Comparison of ENCODE assay signal across 1 cellular context in the genomic region with DNA sequence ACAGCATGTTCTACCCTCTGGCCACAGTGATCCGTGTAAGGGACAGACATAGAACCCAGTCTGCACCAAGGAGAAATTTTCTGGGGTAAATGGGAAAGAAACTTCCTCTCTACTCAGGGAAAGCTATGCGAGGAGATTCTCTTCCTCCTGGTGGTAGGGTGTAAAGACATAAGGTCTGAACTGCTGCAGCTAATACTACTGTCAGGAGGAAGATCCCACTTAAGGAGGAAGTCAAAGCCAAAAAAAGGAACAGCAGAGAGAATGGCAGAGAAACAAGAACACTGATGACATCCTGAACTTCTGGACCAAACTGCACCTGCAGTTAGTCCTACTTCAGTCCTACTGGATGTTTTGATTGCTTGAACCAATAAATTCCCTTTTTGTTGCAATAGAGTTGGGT.
TF ChIP-seq lines count a peak whose summit lies in the region.

No MANE protein-coding gene starts in this region.

TF ChIP-seq in K562, 482 proteins besides CTCF, POLR2A, EP300 and RAD21:
- TF ChIP-seq, protein P1, sequence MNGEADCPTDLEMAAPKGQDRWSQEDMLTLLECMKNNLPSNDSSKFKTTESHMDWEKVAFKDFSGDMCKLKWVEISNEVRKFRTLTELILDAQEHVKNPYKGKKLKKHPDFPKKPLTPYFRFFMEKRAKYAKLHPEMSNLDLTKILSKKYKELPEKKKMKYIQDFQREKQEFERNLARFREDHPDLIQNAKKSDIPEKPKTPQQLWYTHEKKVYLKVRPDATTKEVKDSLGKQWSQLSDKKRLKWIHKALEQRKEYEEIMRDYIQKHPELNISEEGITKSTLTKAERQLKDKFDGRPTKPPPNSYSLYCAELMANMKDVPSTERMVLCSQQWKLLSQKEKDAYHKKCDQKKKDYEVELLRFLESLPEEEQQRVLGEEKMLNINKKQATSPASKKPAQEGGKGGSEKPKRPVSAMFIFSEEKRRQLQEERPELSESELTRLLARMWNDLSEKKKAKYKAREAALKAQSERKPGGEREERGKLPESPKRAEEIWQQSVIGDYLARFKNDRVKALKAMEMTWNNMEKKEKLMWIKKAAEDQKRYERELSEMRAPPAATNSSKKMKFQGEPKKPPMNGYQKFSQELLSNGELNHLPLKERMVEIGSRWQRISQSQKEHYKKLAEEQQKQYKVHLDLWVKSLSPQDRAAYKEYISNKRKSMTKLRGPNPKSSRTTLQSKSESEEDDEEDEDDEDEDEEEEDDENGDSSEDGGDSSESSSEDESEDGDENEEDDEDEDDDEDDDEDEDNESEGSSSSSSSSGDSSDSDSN (IDR thresholded peaks at IDR 0.05; ENCODE audit: borderline replicate concordance in 1 of 2, low read depth in 2 of 2, low read length in 2 of 2) = no peak
- TF ChIP-seq HNRNPK (IDR thresholded peaks at IDR 0.05; ENCODE audit: low read depth, low read length, poor library complexity, severe bottlenecking) = no peak
- peak; percentile 59; the same call in 1 of the 2 replicates for TF ChIP-seq SPI1 (IDR thresholded peaks at IDR 0.05; ENCODE audit: borderline replicate concordance, low read depth, low read length)
- TF ChIP-seq CBFA2T3 (IDR thresholded peaks at IDR 0.05) = no peak
